Comparison of ENCODE assay signal across 10 cellular contexts in the genomic region with DNA sequence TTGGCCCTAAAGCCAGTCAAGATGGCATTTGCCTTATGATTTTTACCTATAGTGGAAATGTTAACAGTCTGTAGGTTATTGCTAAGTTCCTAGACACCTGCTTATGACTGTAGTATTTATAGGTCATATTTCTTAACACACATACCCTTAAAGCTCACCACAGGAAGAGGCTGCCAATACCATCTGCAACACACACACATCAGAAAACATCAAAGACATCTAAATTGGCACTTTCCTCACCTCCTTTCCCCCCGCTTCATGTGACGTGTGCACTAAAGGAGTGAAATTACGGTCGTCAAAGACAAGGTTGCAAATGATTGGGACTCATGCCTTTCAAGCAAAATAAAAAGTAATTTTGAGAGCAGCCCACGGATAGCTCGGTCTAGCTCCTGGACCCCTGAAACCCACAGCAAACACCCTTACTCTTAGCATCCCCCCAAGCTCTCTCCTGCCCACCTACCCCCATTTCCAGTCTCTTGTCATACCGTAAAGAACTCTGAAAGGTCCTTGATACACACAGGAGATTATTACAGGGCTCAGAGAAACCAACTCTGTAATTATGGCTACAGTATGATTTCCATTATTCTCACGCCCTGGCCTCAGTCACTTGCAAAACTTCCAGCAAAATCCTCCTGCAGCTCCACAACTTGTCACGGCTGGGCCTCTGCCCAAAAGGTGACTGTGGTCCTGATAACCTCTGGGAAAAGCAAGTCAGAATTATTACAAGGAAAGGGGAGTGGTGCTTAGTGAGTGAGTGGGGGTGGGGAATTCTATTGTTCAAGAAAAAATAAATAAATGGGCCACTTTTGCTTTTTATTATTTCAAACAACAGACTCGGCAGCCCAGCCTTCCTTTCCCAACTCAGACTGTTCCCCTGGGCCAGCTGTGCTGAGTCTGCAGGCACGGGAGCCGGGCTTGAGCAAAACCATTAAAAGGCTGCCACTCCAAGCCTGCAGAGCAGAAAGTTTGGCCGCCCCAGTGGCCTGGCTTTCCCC.
DNase-seq lines count a peak whose midpoint lies in the region; ATAC-seq and TF ChIP-seq lines count a peak whose summit lies in the region.
"Had no signal": no experiment of that assay in that cellular context is flagged by ENCODE, and none has a peak within 500 bp of the region (broad histone marks: within the 10 kb centered on the region; RNA-seq: fewer than 3 reads in every experiment).

No MANE protein-coding gene starts in this region.

- CTCF ChIA-PET in activated CD4-positive, alpha-beta T cell treated with anti-CD3 and anti-CD28 coated beads for 36 hours (lab: Charles Lee), result interaction anchor here (0.8 kb wide), 1 partner anchor 30 kb away, joined by 3 read pairs; no protein-coding TSS in a partner anchor

- H3K9me3 ChIP-seq in heart right ventricle (no peaks in the 10 kb centered on the region), hepatocyte (ENCODE audit: low read depth) (no peaks in the 10 kb centered on the region)

- no peaks in the 10 kb centered on the region for H4K20me1 ChIP-seq in hepatocyte (ENCODE audit: insufficient read depth, poor library complexity, severe bottlenecking)

- no peaks in the 10 kb centered on the region for H3K36me3 Mint-ChIP-seq in activated CD4-positive, alpha-beta T cell treated with anti-CD3 and anti-CD28 coated beads for 36 hours (ENCODE audit: low read depth)

- no peak for TF ChIP-seq CTCF in heart right ventricle (IDR thresholded peaks at IDR 0.05)
- TF ChIP-seq CTCF in hepatocyte (IDR thresholded peaks at IDR 0.05; ENCODE audit: poor library complexity), result no peak

- H3K36me3 ChIP-seq in heart right ventricle, result no peaks in the 10 kb centered on the region
- no peaks in the 10 kb centered on the region for H3K36me3 ChIP-seq in hepatocyte (replicated peaks; ENCODE audit: insufficient read depth, low read depth)

- intact Hi-C loops in activated CD4-positive, alpha-beta T cell treated with anti-CD3 and anti-CD28 coated beads for 36 hours (cut with DNase I, micrococcal nuclease), result loop anchor here in 1 of 2 experiments (1.0 kb wide), 1 partner anchor 54 kb away; no protein-coding TSS in a partner anchor
- intact Hi-C loops in heart right ventricle (cut with DNase I), result no loop called here

- peak overlapping the region in 2 of 10 donors; percentile 16 to 20 for H3K27ac ChIP-seq in heart right ventricle
- no peak overlapping the region for H3K27ac ChIP-seq in hepatocyte
- H3K27ac ChIP-seq: foreskin keratinocyte had no signal

- peak; percentile 59 for DNase-seq in activated CD4-positive, alpha-beta T cell treated with anti-CD3 and anti-CD28 coated beads for 36 hours
- DNase-seq in activated CD4-positive, alpha-beta T cell treated with anti-CD3 and anti-CD28 coated beads for 1 hour, result no peak
- DNase-seq in activated T-cell treated with anti-CD3 and anti-CD28 coated beads, Interleukin-2, amount 50 U/mL, for 48 hours, result peak; percentile 27 to 39
- DNase-seq in heart right ventricle (peak; percentile 61 to 70), hepatocyte (ENCODE audit: low spot score) (no peak), NCI-H748 treated with DMSO at 0.1 percent for 48 hours (lab: John Stamatoyannopoulos, UW) (no peak), NOMO-1 treated with DMSO at 0.1 percent for 48 hours (lab: John Stamatoyannopoulos, UW; ENCODE audit: unreplicated experiment) (no peak)
- peak; percentile 13 to 18 for DNase-seq in stimulated activated CD8-positive, alpha-beta memory T cell treated with anti-CD3 and anti-CD28 coated beads, Interleukin-7, amount 100 ng/mL, for 4 hours (ENCODE audit: low read depth in 2 of 2)
- DNase-seq: foreskin keratinocyte, NCI-H226 had no signal

- H3K4me3 ChIP-seq in heart right ventricle, result no peak overlapping the region
- no peak overlapping the region for H3K4me3 ChIP-seq in hepatocyte

- H3K4me1 Mint-ChIP-seq in activated CD4-positive, alpha-beta T cell treated with anti-CD3 and anti-CD28 coated beads for 36 hours, result peaks cover 20% of the 10 kb centered on the region

- H3K4me1 ChIP-seq in heart right ventricle (peaks cover 0 to 44% (median 21%) of the 10 kb centered on the region in 9 donors), hepatocyte (ENCODE audit: insufficient read depth) (no peaks in the 10 kb centered on the region)
- H3K4me1 ChIP-seq: foreskin keratinocyte had no signal

- 50 to 63% methylated on average over 13 of the region's 13 CpGs for WGBS in heart right ventricle, 2 donors
- 71% methylated on average over 13 of the region's 13 CpGs for WGBS in hepatocyte (ENCODE audit: low lambda C conversion rate, missing lambda C conversion rate)

- no peak overlapping the region for H2AFZ ChIP-seq in hepatocyte

- H3K27me3 ChIP-seq in heart right ventricle (no peaks in the 10 kb centered on the region), hepatocyte (no peaks in the 10 kb centered on the region)
- H3K27me3 ChIP-seq: foreskin keratinocyte had no signal

- no peaks in the 10 kb centered on the region for H3K9me2 ChIP-seq in hepatocyte (replicated peaks; ENCODE audit: insufficient read depth)

- H3K4me3 Mint-ChIP-seq in activated CD4-positive, alpha-beta T cell treated with anti-CD3 and anti-CD28 coated beads for 36 hours, result no peak overlapping the region

- no peaks in the 10 kb centered on the region for H3K27me3 Mint-ChIP-seq in activated CD4-positive, alpha-beta T cell treated with anti-CD3 and anti-CD28 coated beads for 36 hours

- no peak overlapping the region for H3K4me2 ChIP-seq in hepatocyte

- POLR2A ChIA-PET in activated CD4-positive, alpha-beta T cell treated with anti-CD3 and anti-CD28 coated beads for 36 hours (lab: Charles Lee), result no interaction called here

- H3K79me2 ChIP-seq in hepatocyte, result no peaks in the 10 kb centered on the region

- H3K27ac Mint-ChIP-seq in activated CD4-positive, alpha-beta T cell treated with anti-CD3 and anti-CD28 coated beads for 36 hours, result peak overlapping the region; percentile 4

- H3K9me3 Mint-ChIP-seq in activated CD4-positive, alpha-beta T cell treated with anti-CD3 and anti-CD28 coated beads for 36 hours (ENCODE audit: low read depth), result no peaks in the 10 kb centered on the region

- ATAC-seq in activated CD4-positive, alpha-beta T cell treated with anti-CD3 and anti-CD28 coated beads for 36 hours, result peak; percentile 90
- peak; percentile 48 to 82 (median 72) for ATAC-seq in heart right ventricle
- ATAC-seq: foreskin keratinocyte had no signal

Comparison
In these comparisons a context has a peak if more than half of its experiments do, and no peak if none do; other contexts are left out.
1. DNase-seq: peak in activated CD4-positive, alpha-beta T cell treated with anti-CD3 and anti-CD28 coated beads for 36 hours (single experiment), activated T-cell treated with anti-CD3 and anti-CD28 coated beads, Interleukin-2, amount 50 U/mL, for 48 hours (2 of 2), heart right ventricle (2 of 2) and stimulated activated CD8-positive, alpha-beta memory T cell treated with anti-CD3 and anti-CD28 coated beads, Interleukin-7, amount 100 ng/mL, for 4 hours (2 of 2); none in activated CD4-positive, alpha-beta T cell treated with anti-CD3 and anti-CD28 coated beads for 1 hour (single experiment), hepatocyte (single experiment), NCI-H748 treated with DMSO at 0.1 percent for 48 hours (single experiment) and NOMO-1 treated with DMSO at 0.1 percent for 48 hours (single experiment).